Comparison of ENCODE assay signal across 28 cellular contexts in genomic region chr14:100723135-100723883, GRCh38. TPM values are rescaled to one million over a fixed set of nuclear protein-coding genes. Genes with fewer than 3 reads are reported as not detected.
"Had no signal": no experiment of that assay in that cellular context is flagged by ENCODE, and none has a peak within 500 bp of the region (broad histone marks: within the 10 kb centered on the region; RNA-seq: fewer than 3 reads in every experiment).

No MANE protein-coding gene starts in this region.

- H3K36me3 Mint-ChIP-seq: activated naive CD8-positive, alpha-beta T cell treated with anti-CD3 and anti-CD28 coated beads for 36 hours; stimulated activated effector memory CD8-positive, alpha-beta T cell treated with anti-CD3 and anti-CD28 coated beads, Interleukin-12 subunit alpha, Interleukin-12 subunit beta, amount 100 ng/mL, for 72 hours had no signal

- ATAC-seq: foreskin keratinocyte; heart right ventricle; sciatic nerve; stimulated activated effector memory CD8-positive, alpha-beta T cell treated with anti-CD3 and anti-CD28 coated beads, Interleukin-12 subunit alpha, Interleukin-12 subunit beta, amount 100 ng/mL, for 72 hours had no signal

- H3K4me3 Mint-ChIP-seq: activated naive CD8-positive, alpha-beta T cell treated with anti-CD3 and anti-CD28 coated beads for 36 hours; endodermal cell; neural crest cell; stimulated activated effector memory CD8-positive, alpha-beta T cell treated with anti-CD3 and anti-CD28 coated beads, Interleukin-12 subunit alpha, Interleukin-12 subunit beta, amount 100 ng/mL, for 72 hours; stimulated activated naive CD8-positive, alpha-beta T cell treated with anti-CD3 and anti-CD28 coated beads, Interleukin-15, Interleukin-2, amounts not matched to agents 100 ng/mL and 50 ng/mL, for 24 hours had no signal

- H3K4me1 Mint-ChIP-seq: activated naive CD8-positive, alpha-beta T cell treated with anti-CD3 and anti-CD28 coated beads for 36 hours had no signal

- H3K27ac Mint-ChIP-seq: activated naive CD8-positive, alpha-beta T cell treated with anti-CD3 and anti-CD28 coated beads for 36 hours; endodermal cell; stimulated activated effector memory CD8-positive, alpha-beta T cell treated with anti-CD3 and anti-CD28 coated beads, Interleukin-12 subunit alpha, Interleukin-12 subunit beta, amount 100 ng/mL, for 72 hours; stimulated activated naive CD8-positive, alpha-beta T cell treated with anti-CD3 and anti-CD28 coated beads, Interleukin-15, Interleukin-2, amounts not matched to agents 100 ng/mL and 50 ng/mL, for 24 hours had no signal

- H3K36me3 ChIP-seq: adrenal gland, brain microvascular endothelial cell, esophagus muscularis mucosa, heart right ventricle, thoracic aorta, uterus had no signal

- H3K4me1 ChIP-seq: adrenal gland, foreskin keratinocyte, heart right ventricle, uterus had no signal

- H3K9me3 Mint-ChIP-seq: activated naive CD8-positive, alpha-beta T cell treated with anti-CD3 and anti-CD28 coated beads for 36 hours; endodermal cell; neural crest cell; stimulated activated effector memory CD8-positive, alpha-beta T cell treated with anti-CD3 and anti-CD28 coated beads, Interleukin-12 subunit alpha, Interleukin-12 subunit beta, amount 100 ng/mL, for 72 hours; stimulated activated naive CD8-positive, alpha-beta T cell treated with anti-CD3 and anti-CD28 coated beads, Interleukin-15, Interleukin-2, amounts not matched to agents 100 ng/mL and 50 ng/mL, for 24 hours had no signal

- H3K27me3 ChIP-seq: adrenal gland had no signal

- H3K27ac ChIP-seq: adrenal gland, brain microvascular endothelial cell, esophagus muscularis mucosa, foreskin keratinocyte, heart right ventricle, skin epidermis, thoracic aorta, uterus had no signal

- H3K4me3 ChIP-seq: adrenal gland, esophagus muscularis mucosa, heart right ventricle, skin epidermis, thoracic aorta, uterus had no signal

- DNase-seq: activated CD4-positive, alpha-beta T cell treated with anti-CD3 and anti-CD28 coated beads for 4 hours; activated CD4-positive, alpha-beta T cell treated with anti-CD3 and anti-CD28 coated beads, Interleukin-2, amount 50 U/mL, for 4 hours; activated effector memory CD4-positive, alpha-beta T cell treated with Interleukin-2 at 50 U/mL for 16 hours; activated naive CD4-positive, alpha-beta T cell treated with Interleukin-2 at 50 U/mL for 16 hours; activated naive CD8-positive, alpha-beta T cell treated with anti-CD3 and anti-CD28 coated beads for 36 hours; activated T-cell treated with anti-CD3 and anti-CD28 coated beads for 4 hours; adrenal gland; brain microvascular endothelial cell; central memory CD4-positive, alpha-beta T cell; foreskin keratinocyte; heart right ventricle; mammary epithelial cell; stimulated activated CD4-positive, alpha-beta T cell treated with anti-CD3 and anti-CD28 coated beads, Interleukin-4, amount 100 ng/mL, for 24 hours; trophoblast cell; uterus had no signal

- FAIRE-seq: astrocyte, islet of Langerhans had no signal

RNA-seq across cellular contexts. Expression of gene DLK1, which starts 3.4 kb away (rescaled TPM):
- total RNA-seq: activated naive CD8-positive, alpha-beta T cell treated with anti-CD3 and anti-CD28 coated beads for 36 hours; foreskin keratinocyte; mammary epithelial cell; osteoblast; subcutaneous adipose tissue; T-helper 1 cell treated with Interleukin-12 subunit alpha and Interleukin-12 subunit beta and Interleukin-4 antibody, amounts not matched to agents 30 ng/mL and 1 ng/mL, for 36 hours; thoracic aorta had no signal
- polyA plus RNA-seq: foreskin keratinocyte, mammary epithelial cell had no signal
